ENCODE assay signal across 8 cellular contexts in genomic region chr6:149745252-149745651, GRCh38. TPM values are rescaled to one million over a fixed set of nuclear protein-coding genes. Genes with fewer than 3 reads are reported as not detected.
DNase-seq lines count a peak whose midpoint lies in the region; ATAC-seq and TF ChIP-seq lines count a peak whose summit lies in the region.
"Not testable (repeated sequence)": the region's sequence is repeated elsewhere in the genome, so short reads cannot be mapped to it uniquely, and the experiment has no call there.

No MANE protein-coding gene starts in this region.

- H4K20me1 ChIP-seq in Karpas-422 (ENCODE audit: insufficient read depth, low read depth, low read length); osteoblast (ENCODE audit: insufficient read depth, low read length): not testable (repeated sequence)

- H3K27me3 ChIP-seq in Karpas-422 (ENCODE audit: low read length); kidney epithelial cell (ENCODE audit: control insufficient read depth, insufficient read depth, low read length); osteoblast (ENCODE audit: insufficient read depth, low read length); thoracic aorta (replicated peaks; ENCODE audit: insufficient read depth): not testable (repeated sequence)

- peaks cover 14% of the 10 kb centered on the region; the same call in 1 of the 2 replicates for H3K36me3 ChIP-seq in Karpas-422 (ENCODE audit: insufficient read depth, low read length)
- not testable (repeated sequence) for H3K36me3 ChIP-seq in kidney epithelial cell (ENCODE audit: control insufficient read depth, insufficient read depth, low read length)
- peaks cover 21% of the 10 kb centered on the region for H3K36me3 ChIP-seq in osteoblast (ENCODE audit: insufficient read depth, low read length)
- H3K36me3 ChIP-seq in thoracic aorta, result peaks cover 21% of the 10 kb centered on the region

- ATAC-seq in WTC11; thoracic aorta (ENCODE audit: insufficient number of reproducible peaks, low FRiP score, low read depth): not testable (repeated sequence)

- not testable (repeated sequence) for DNase-seq in Calu3; Karpas-422; WTC11 (ENCODE audit: low spot score); astrocyte of the cerebellum (ENCODE audit: low read depth); epithelial cell of proximal tubule (ENCODE audit: low read depth); kidney epithelial cell (ENCODE audit: low read depth); osteoblast (ENCODE audit: insufficient read length, low spot score, missing footprints); thoracic aorta (ENCODE audit: low spot score)

- not testable (repeated sequence) for H2AFZ ChIP-seq in Karpas-422 (ENCODE audit: low read length); osteoblast (ENCODE audit: low read length)

- POLR2A ChIA-PET in WTC11 (lab: Charles Lee), result interaction anchor here (0.9 kb wide), 1 partner anchor 18 kb away, joined by 3 read pairs; no protein-coding TSS in a partner anchor

- peaks cover 38% of the 10 kb centered on the region for H3K36me3 Mint-ChIP-seq in Calu3 (ENCODE audit: insufficient read depth, unreplicated experiment)
- peaks cover 32% of the 10 kb centered on the region for H3K36me3 Mint-ChIP-seq in WTC11

- in situ Hi-C loops in astrocyte of the cerebellum (cut with HindIII; ENCODE audit: low sequenced_read_pairs), result not testable (repeated sequence)

- H3K4me3 Mint-ChIP-seq in Calu3 (ENCODE audit: low read depth, unreplicated experiment) (peak overlapping the region; percentile 87), WTC11 (peak overlapping the region; percentile 99)

- H3K27me3 Mint-ChIP-seq in Calu3 (ENCODE audit: unreplicated experiment); WTC11 (ENCODE audit: low read depth): not testable (repeated sequence)

- CTCF ChIA-PET in Calu3 (lab: Charles Lee), result not testable (repeated sequence)
- CTCF ChIA-PET in WTC11 (lab: Charles Lee), result interaction anchor here (0.6 to 1.8 kb wide), 3 partner anchors 15 to 179 kb away, joined by 3 to 4 read pairs (median 4); partner anchors contain the start of gene GINM1

- intact Hi-C loops in Calu3 (cut with micrococcal nuclease; ENCODE audit: unreplicated experiment), result not testable (repeated sequence)

- H3K27ac ChIP-seq in Karpas-422 (ENCODE audit: low read length); osteoblast (ENCODE audit: low read depth, low read length): not testable (repeated sequence)
- H3K27ac ChIP-seq in thoracic aorta, result peak overlapping the region in 1 of 2 donors; percentile 77

- not testable (repeated sequence) for H3K27ac Mint-ChIP-seq in Calu3 (ENCODE audit: unreplicated experiment)
- H3K27ac Mint-ChIP-seq in WTC11, result 0 out of 2 replicates have a peak overlapping the region, but pooled peaks have one; percentile 94

- not testable (repeated sequence) for H3K4me1 Mint-ChIP-seq in Calu3 (ENCODE audit: low read depth, unreplicated experiment)
- peaks cover 14% of the 10 kb centered on the region for H3K4me1 Mint-ChIP-seq in WTC11

- H3K79me2 ChIP-seq in Karpas-422 (ENCODE audit: low read length), result peaks cover 42% of the 10 kb centered on the region
- H3K79me2 ChIP-seq in osteoblast (ENCODE audit: insufficient read depth, low read length), result peaks cover 24% of the 10 kb centered on the region

- BruUV-seq in Calu3 (replicated peaks; lab: Mats Ljungman, UMichigan), result not testable (repeated sequence)

- H3K4me2 ChIP-seq in Karpas-422 (ENCODE audit: low read depth, low read length, poor library complexity, severe bottlenecking) (peak overlapping the region; percentile 95), osteoblast (ENCODE audit: insufficient read depth, low read length) (peak overlapping the region; percentile 91)

- peak overlapping the region; percentile 78 for H3K9ac ChIP-seq in Karpas-422 (ENCODE audit: low read length)

- H3K9me3 Mint-ChIP-seq in Calu3 (ENCODE audit: low read depth, unreplicated experiment); WTC11: not testable (repeated sequence)

- peak overlapping the region; percentile 78 for H3K4me3 ChIP-seq in Karpas-422 (ENCODE audit: low read length)
- H3K4me3 ChIP-seq in astrocyte of the cerebellum (ENCODE audit: low read depth, low read length), result peak overlapping the region; percentile 81
- peak overlapping the region; percentile 85 for H3K4me3 ChIP-seq in epithelial cell of proximal tubule (ENCODE audit: low read depth, low read length)
- H3K4me3 ChIP-seq in kidney epithelial cell (ENCODE audit: low read depth, low read length), result peak overlapping the region; percentile 88
- peak overlapping the region; percentile 90 for H3K4me3 ChIP-seq in osteoblast (ENCODE audit: insufficient read depth, low read length)
- H3K4me3 ChIP-seq in thoracic aorta, result peak overlapping the region; percentile 83

- TF ChIP-seq CTCF in Calu3 (IDR thresholded peaks at IDR 0.05; ENCODE audit: unreplicated experiment); WTC11 (IDR thresholded peaks at IDR 0.05); astrocyte of the cerebellum (IDR thresholded peaks at IDR 0.05; ENCODE audit: low read depth, low read length, missing control alignments); epithelial cell of proximal tubule (conservative IDR thresholded peaks at IDR 0.05; ENCODE audit: low read depth, low read length); kidney epithelial cell (IDR thresholded peaks at IDR 0.05; ENCODE audit: insufficient read depth, low read length, poor library complexity, severe bottlenecking); osteoblast (IDR thresholded peaks at IDR 0.05; ENCODE audit: extremely low read depth, low read depth, low read length); thoracic aorta (IDR thresholded peaks at IDR 0.05): not testable (repeated sequence)

- not testable (repeated sequence) for H3K9me2 ChIP-seq in Karpas-422 (replicated peaks; ENCODE audit: insufficient read depth, low read length)

- H3K4me1 ChIP-seq in Karpas-422 (ENCODE audit: low read length) (peaks cover 18% of the 10 kb centered on the region), thoracic aorta (ENCODE audit: control insufficient read depth in 1 of 2, low read depth in 2 of 2) (peaks cover 0 to 16% of the 10 kb centered on the region in 2 donors)
- H3K4me1 ChIP-seq in osteoblast (ENCODE audit: insufficient read depth, low read length), result not testable (repeated sequence)

- not testable (repeated sequence) for H3K9me3 ChIP-seq in Karpas-422 (ENCODE audit: low read length); osteoblast (ENCODE audit: low read depth, low read length); thoracic aorta

RNA-seq across cellular contexts. Expression of gene NUP43, which starts 1.1 kb away (rescaled TPM):
- total RNA-seq in Calu3 (2022), result 38.4 and 42.8 TPM in 2 replicates
- total RNA-seq in Karpas-422 (2014; rRNA removed; shearing (Covaris generic); ENCODE audit: low replicate concordance), result 35.7 and 37.8 TPM in 2 replicates
- total RNA-seq in WTC11 (2021), result 79.1 to 84.5 TPM (median 83.5 TPM) in 3 replicates
- 29.8 and 31.5 TPM in 2 replicates for total RNA-seq in epithelial cell of proximal tubule
- total RNA-seq in kidney epithelial cell, result 26.5 and 26.9 TPM in 2 replicates
- total RNA-seq in osteoblast, result 17.7 and 25.0 TPM in 2 replicates
- 10 to 100 TPM; 18.3 to 26.7 TPM for total RNA-seq in thoracic aorta

RNA-seq across cellular contexts. Expression of gene PCMT1, which starts 4.3 kb away (rescaled TPM):
- total RNA-seq in Calu3 (2022) (56.8 and 63.4 TPM in 2 replicates), WTC11 (2021) (81.0 to 90.7 TPM (median 84.5 TPM) in 3 replicates), epithelial cell of proximal tubule (110 and 162 TPM in 2 replicates), kidney epithelial cell (110 and 112 TPM in 2 replicates), osteoblast (91.6 and 104 TPM in 2 replicates), thoracic aorta (10 to 100 TPM; 40.6 to 86.0 TPM)
- 79.1 and 116 TPM in 2 replicates for total RNA-seq in Karpas-422 (2014; rRNA removed; shearing (Covaris generic); ENCODE audit: low replicate concordance)

RNA-seq across cellular contexts. Expression of gene LATS1, which starts 27.4 kb away (rescaled TPM):
- 20.0 and 20.7 TPM in 2 replicates for total RNA-seq in Calu3 (2022)
- total RNA-seq in Karpas-422 (2014; rRNA removed; shearing (Covaris generic); ENCODE audit: low replicate concordance), result 13.5 and 29.7 TPM in 2 replicates
- 21.4 to 24.2 TPM (median 21.8 TPM) in 3 replicates for total RNA-seq in WTC11 (2021)
- 10.1 and 11.4 TPM in 2 replicates for total RNA-seq in epithelial cell of proximal tubule
- total RNA-seq in kidney epithelial cell, result 20.5 and 23.2 TPM in 2 replicates
- 25.0 and 29.2 TPM in 2 replicates for total RNA-seq in osteoblast
- 10 to 100 TPM; 24.4 to 30.5 TPM for total RNA-seq in thoracic aorta
